In genomic region chr22:30591191-30591587, GRCh38 we compare ENCODE assay signal across 8 cellular contexts. TPM values are rescaled to one million over a fixed set of nuclear protein-coding genes. Genes with fewer than 3 reads are reported as not detected.
A peak's percentile ranks its signal among the peaks of the same experiment; 100 is the strongest.
DNase-seq lines count a peak whose midpoint lies in the region; ATAC-seq and TF ChIP-seq lines count a peak whose summit lies in the region.

No MANE protein-coding gene starts in this region.

- H3K27me3 ChIP-seq in OCI-LY3 (ENCODE audit: low read depth, low read length) (peaks cover 13% of the 10 kb centered on the region), psoas muscle (ENCODE audit: insufficient read depth in 3 of 3, low read length in 2 of 3) (no peaks in the 10 kb centered on the region)

- H3K4me3 ChIP-seq in OCI-LY3 (ENCODE audit: low read length) (peak overlapping the region; percentile 91), psoas muscle (peak overlapping the region; percentile 88)

- TF ChIP-seq CTCF in OCI-LY3 (IDR thresholded peaks at IDR 0.05; ENCODE audit: low read depth, low read length) (no peak), psoas muscle (IDR thresholded peaks at IDR 0.05) (no peak)

- H2AFZ ChIP-seq in OCI-LY3 (ENCODE audit: low read depth, low read length): no peak overlapping the region

- H3K36me3 ChIP-seq in OCI-LY3 (replicated peaks; ENCODE audit: low read depth, low read length): peaks cover 26% of the 10 kb centered on the region
- peaks cover 3 to 33% of the 10 kb centered on the region in 2 donors for H3K36me3 ChIP-seq in psoas muscle (ENCODE audit: insufficient read depth in 1 of 2, low read depth in 1 of 2)

- TF ChIP-seq POLR2A in erythroblast (IDR thresholded peaks at IDR 0.05; ENCODE audit: low read length): no peak

- WGBS in psoas muscle, 3 donors: 2 to 3% (median 2%) methylated on average over 14 of the region's 14 CpGs

- peak overlapping the region; percentile 71; the same call in 1 of the 2 replicates for H3K27ac ChIP-seq in OCI-LY3 (ENCODE audit: low read length)
- peak overlapping the region; percentile 87 for H3K27ac ChIP-seq in psoas muscle

- peaks cover 16% of the 10 kb centered on the region for H4K20me1 ChIP-seq in OCI-LY3 (ENCODE audit: insufficient read depth, low read length)

- H3K4me1 ChIP-seq in OCI-LY3 (ENCODE audit: low read length) (peaks cover 11% of the 10 kb centered on the region), psoas muscle (peaks cover 14% of the 10 kb centered on the region)

- peaks cover 35% of the 10 kb centered on the region for H3K79me2 ChIP-seq in OCI-LY3 (ENCODE audit: low read length)

- H3K9me3 ChIP-seq in OCI-LY3 (ENCODE audit: insufficient read depth, low read length) (no peaks in the 10 kb centered on the region), psoas muscle (no peaks in the 10 kb centered on the region)

- peak overlapping the region; percentile 86 for H3K4me2 ChIP-seq in OCI-LY3 (ENCODE audit: low read length)

- intact Hi-C loops in psoas muscle (cut with DNase I): no loop called here

- ATAC-seq in psoas muscle (peak in 1 of 4 donors; percentile 20), HG02970 (IDR thresholded peaks at IDR 0.05; ENCODE audit: low FRiP score, unreplicated experiment) (no peak)

- DNase-seq in ELR (ENCODE audit: low read depth) (peak; percentile 59), erythroblast (lab: John Stamatoyannopoulos, UW) (peak; percentile 74 to 78), psoas muscle (no peak), NCI-H2081 treated with DMSO at 0.1 percent for 48 hours (lab: John Stamatoyannopoulos, UW) (no peak), nucleus accumbens (lab: John Stamatoyannopoulos, UW) (no peak), DMS79 treated with DMSO at 0.1 percent for 48 hours (lab: John Stamatoyannopoulos, UW) (no peak)

- peak overlapping the region; percentile 90 for H3K9ac ChIP-seq in OCI-LY3 (ENCODE audit: low read length)

RNA-seq across cellular contexts. Expression of gene PES1, which starts 0.5 kb away (rescaled TPM):
- 10 to 100 TPM; 32.8 to 74.8 (median 63.7) TPM for total RNA-seq in psoas muscle
- polyA plus RNA-seq in psoas muscle: 100 to 1,000 TPM in 1 of 3 donors, 10 to 100 TPM in 2; 55.9 to 100 (median 69.4) TPM

RNA-seq across cellular contexts. Expression of gene TCN2, which starts 15.8 kb away (rescaled TPM):
- 10 to 100 TPM in 1 of 4 donors, 1 to 10 TPM in 3; 5.5 to 11.7 (median 9.0) TPM for total RNA-seq in psoas muscle
- 1 to 10 TPM; 5.9 to 9.9 (median 7.0) TPM for polyA plus RNA-seq in psoas muscle

RNA-seq across cellular contexts. Expression of gene GAL3ST1, which starts 16.7 kb away (rescaled TPM):
- 1 to 10 TPM in 3 of 4 donors, under 1 TPM in 1; 0.80 to 2.7 (median 1.3) TPM for total RNA-seq in psoas muscle
- polyA plus RNA-seq in psoas muscle: under 1 TPM; 0.21 to 0.63 (median 0.39) TPM

RNA-seq across cellular contexts. Expression of gene SLC35E4, which starts 44.4 kb away (rescaled TPM):
- total RNA-seq in psoas muscle: 10 to 100 TPM in 1 of 4 donors, 1 to 10 TPM in 3; 5.8 to 11.5 (median 7.2) TPM
- 10 to 100 TPM in 1 of 3 donors, 1 to 10 TPM in 2; 2.6 to 11.0 (median 6.8) TPM for polyA plus RNA-seq in psoas muscle

RNA-seq across cellular contexts. Expression of gene SEC14L6, which starts 44.6 kb away (rescaled TPM):
- total RNA-seq in psoas muscle: not detected
- not detected for polyA plus RNA-seq in psoas muscle

Comparison
In these comparisons a context has a peak if more than half of its experiments do, and no peak if none do; other contexts are left out.
1. DNase-seq: peak in ELR (single experiment) and erythroblast (2 of 2); none in psoas muscle (0 of 2), NCI-H2081 treated with DMSO at 0.1 percent for 48 hours (single experiment), nucleus accumbens (0 of 56) and DMS79 treated with DMSO at 0.1 percent for 48 hours (single experiment).